Comparison of ENCODE assay signal across 9 cellular contexts in the genomic region with DNA sequence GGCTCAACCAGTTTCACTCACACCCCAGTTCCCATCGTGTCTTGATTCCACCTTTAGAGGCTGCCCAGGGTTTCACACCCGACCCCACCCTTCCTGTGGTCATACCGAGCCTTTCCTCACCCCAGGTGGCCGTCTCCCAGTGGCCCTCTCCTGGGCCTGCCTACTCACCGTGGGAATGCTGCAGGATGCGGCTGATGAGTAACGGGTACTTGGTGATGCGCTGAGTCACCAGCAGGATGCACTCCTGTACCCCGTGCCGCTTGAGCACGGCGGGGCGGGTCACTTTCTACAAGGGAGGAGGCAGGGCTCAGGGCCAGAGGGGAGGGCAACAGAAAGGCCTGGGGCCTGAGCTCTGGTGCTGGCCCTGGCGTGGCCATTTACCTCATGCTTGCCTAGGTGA. TPM values are rescaled to one million over a fixed set of nuclear protein-coding genes. Genes with fewer than 3 reads are reported as not detected.
DNase-seq lines count a peak whose midpoint lies in the region; ATAC-seq, FAIRE-seq and TF ChIP-seq lines count a peak whose summit lies in the region.
"Had no signal": no experiment of that assay in that cellular context is flagged by ENCODE, and none has a peak within 500 bp of the region (broad histone marks: within the 10 kb centered on the region; RNA-seq: fewer than 3 reads in every experiment).

No MANE protein-coding gene starts in this region.

- H2AFZ ChIP-seq in K562 (ENCODE audit: low read depth, low read length) = no peak overlapping the region

- DNase-seq in CD14-positive monocyte (ENCODE audit: low spot score) (peak; percentile 96), HT1080 (ENCODE audit: low read depth) (peak; percentile 99), K562 (ENCODE audit: extremely low read depth in 1 of 4, low spot score in 3 of 4) (peak in 1 of 4 experiments; percentile 48), kidney epithelial cell (ENCODE audit: low read depth) (peak; percentile 98), upper lobe of right lung (no peak), NCI-H345 treated with DMSO at 0.1 percent for 48 hours (lab: John Stamatoyannopoulos, UW; ENCODE audit: unreplicated experiment) (no peak), activated gamma-delta T cell treated with Interleukin-2 at 50 U/mL for 16 hours (no peak)

- no peak overlapping the region for H3K9ac ChIP-seq in K562 (ENCODE audit: insufficient read depth in 1 of 2, low read depth in 2 of 2, low read length in 2 of 2)

- no peak for TF ChIP-seq EP300 in K562 (IDR thresholded peaks at IDR 0.05; ENCODE audit: low read length)

- peak in 1 of 2 experiments; percentile 21; a peak in 1 of 4 replicates for TF ChIP-seq RAD21 in K562 (CRISPR knock-in tag; conservative IDR thresholded peaks at IDR 0.05 in 1 of 2, IDR thresholded peaks at IDR 0.05 in 1 of 2)

- ATAC-seq in K562 = peak; percentile 14; the same call in 2 of the 3 replicates
- ATAC-seq in upper lobe of right lung = peak; percentile 81
- no peak for ATAC-seq in HG03139 (IDR thresholded peaks at IDR 0.05; ENCODE audit: unreplicated experiment)

- peak overlapping the region in 1 of 2 donors; percentile 49 for H3K4me3 Mint-ChIP-seq in CD14-positive monocyte

- peaks cover 3 to 28% of the 10 kb centered on the region in 2 experiments; a peak in 4 of 5 replicates for H3K4me1 ChIP-seq in K562 (replicated peaks in 1 of 2; ENCODE audit: control insufficient read depth in 2 of 2, insufficient read depth in 2 of 2, low read length in 2 of 2)
- H3K4me1 ChIP-seq in upper lobe of right lung = peaks cover 12% of the 10 kb centered on the region

- H3K27me3 ChIP-seq in K562 (ENCODE audit: control insufficient read depth in 2 of 2, insufficient read depth in 2 of 2, low read length in 2 of 2) (no peaks in the 10 kb centered on the region), kidney epithelial cell (ENCODE audit: control insufficient read depth, insufficient read depth, low read length) (no peaks in the 10 kb centered on the region), upper lobe of right lung (no peaks in the 10 kb centered on the region)

- H3K4me3 ChIP-seq in K562 (no peak overlapping the region), kidney epithelial cell (ENCODE audit: low read depth, low read length) (no peak overlapping the region), upper lobe of right lung (no peak overlapping the region)

- POLR2A ChIA-PET in K562 (lab: Yijun Ruan, JAX) = interaction anchor here (0.6 to 5.6 kb wide), 4 partner anchors 14 to 74 kb away, joined by 3 to 26 read pairs (median 5); no protein-coding TSS in a partner anchor

- no peaks in the 10 kb centered on the region for H3K9me1 ChIP-seq in K562 (ENCODE audit: control insufficient read depth, insufficient read depth, low read length)

- peaks cover 11% of the 10 kb centered on the region; the same call in 1 of the 2 replicates for H4K20me1 ChIP-seq in K562 (replicated peaks; ENCODE audit: control insufficient read depth, insufficient read depth, low read length)

- TF ChIP-seq POLR2A in K562 (conservative IDR thresholded peaks at IDR 0.05) = no peak

- TF ChIP-seq CTCF in CD14-positive monocyte (IDR thresholded peaks at IDR 0.05) (no peak), K562 (IDR thresholded peaks at IDR 0.05 in 2 of 3, conservative IDR thresholded peaks at IDR 0.05 in 1 of 3; ENCODE audit: insufficient read depth in 2 of 3, low read depth in 1 of 3, low read length in 3 of 3) (peak in 1 of 3 experiments; percentile 17; a peak in 1 of 6 replicates), kidney epithelial cell (IDR thresholded peaks at IDR 0.05; ENCODE audit: insufficient read depth, low read length, poor library complexity, severe bottlenecking) (peak; percentile 50), upper lobe of right lung (IDR thresholded peaks at IDR 0.05) (peak; percentile 33)

- BruUV-seq in K562 (replicated peaks; lab: Mats Ljungman, UMichigan) = no TSS peak

- no peak for FAIRE-seq in K562 (lab: Jason Lieb, UNC)

- H3K27ac Mint-ChIP-seq in CD14-positive monocyte = peak overlapping the region; percentile 93 to 99 (median 97)

- peaks cover 85 to 97% of the 10 kb centered on the region in 2 donors for H3K36me3 Mint-ChIP-seq in CD14-positive monocyte

- H3K4me1 Mint-ChIP-seq in CD14-positive monocyte = peaks cover 46% of the 10 kb centered on the region

- H3K27ac ChIP-seq in K562 (ENCODE audit: extremely low read depth, low read depth, low read length) (no peak overlapping the region; the same call in 2 of the 3 replicates), upper lobe of right lung (peak overlapping the region; percentile 68)

- H3K36me3 ChIP-seq in K562 (ENCODE audit: control insufficient read depth, insufficient read depth, low read length) = peaks cover 90% of the 10 kb centered on the region; the same call in 2 of the 3 replicates
- H3K36me3 ChIP-seq in kidney epithelial cell (ENCODE audit: control insufficient read depth, insufficient read depth, low read length) = peaks cover 5% of the 10 kb centered on the region
- peaks cover 99% of the 10 kb centered on the region for H3K36me3 ChIP-seq in upper lobe of right lung

- CTCF ChIA-PET in K562 (lab: Yijun Ruan, JAX; ENCODE audit: low intra/inter-chr PET ratio) = interaction anchor here (2.0 kb wide), 1 partner anchor 105 kb away, joined by 5 read pairs; no protein-coding TSS in a partner anchor

- H3K9me3 Mint-ChIP-seq in CD14-positive monocyte = no peaks in the 10 kb centered on the region

- H3K79me2 ChIP-seq in K562 (ENCODE audit: control insufficient read depth, insufficient read depth, low read length) = peaks cover 10% of the 10 kb centered on the region; the same call in 2 of the 3 replicates

- H3K9me3 ChIP-seq in K562 (replicated peaks; ENCODE audit: control insufficient read depth, insufficient read depth, low read depth, low read length) (no peaks in the 10 kb centered on the region), upper lobe of right lung (no peaks in the 10 kb centered on the region)

- H3K27me3 Mint-ChIP-seq in CD14-positive monocyte (ENCODE audit: low read depth in 3 of 3) = no peaks in the 10 kb centered on the region

- H3K4me2 ChIP-seq in K562 (ENCODE audit: insufficient read depth, low read length) = no peak overlapping the region

- intact Hi-C loops in CD14-positive monocyte (cut with micrococcal nuclease) (loop anchor here (2.0 kb wide), 3 partner anchors 15 to 29 kb away; no protein-coding TSS in a partner anchor), K562 (cut with micrococcal nuclease) (no loop called here), upper lobe of right lung (cut with DNase I) (no loop called here)

- 67% methylated on average over 14 of the region's 14 CpGs for WGBS in K562 (ENCODE audit: insufficient coverage, low coverage, missing lambda C conversion rate)

- in situ Hi-C loops in K562 (cut with MboI) = no loop called here

RNA-seq across cellular contexts. Expression of gene ARHGEF2, which starts 16.4 kb away (rescaled TPM):
- polyA plus RNA-seq in CD14-positive monocyte = 10 to 100 TPM; 15.4 to 18.6 TPM
- 91.6 and 96.6 TPM in 2 replicates for total RNA-seq in HT1080 (2014; rRNA removed; shearing (Covaris generic))
- 131 and 142 TPM in 2 replicates for polyA plus RNA-seq in HT1080 (2015; cell fraction: cytosol; rRNA removed)
- polyA plus RNA-seq in HT1080 (2015; cell fraction: nucleus; rRNA removed) = 389 and 412 TPM in 2 replicates
- total RNA-seq in K562 (2011; cell fraction: chromatin; rRNA removed; ENCODE audit: low replicate concordance) = 175 and 365 TPM in 2 replicates
- total RNA-seq in K562 (2011; cell fraction: nucleolus; rRNA removed) = 135 and 163 TPM in 2 replicates
- 142 and 179 TPM in 2 replicates for total RNA-seq in K562 (2011; cell fraction: nucleoplasm; rRNA removed)
- 113 and 119 TPM in 2 replicates for total RNA-seq in K562 (2014; rRNA removed)
- 59.1 and 66.7 TPM in 2 replicates for total RNA-seq in K562 (2014; rRNA removed; fragmentation: Illumina TruSeq; extraction: Trizol)
- 62.2 and 63.9 TPM in 2 replicates for total RNA-seq in K562 (2015; rRNA removed; fragmentation: Illumina TruSeq; extraction: Trizol)
- 147 and 162 TPM in 2 replicates for total RNA-seq in K562 (2021)
- polyA plus RNA-seq in K562 (2011; rRNA removed) = 52.8 and 100 TPM in 2 replicates
- polyA plus RNA-seq in K562 (2011; cell fraction: cytosol; rRNA removed) = 40.6 and 45.1 TPM in 2 replicates
- 202 and 207 TPM in 2 replicates for polyA plus RNA-seq in K562 (2011; cell fraction: nucleus; rRNA removed)
- polyA plus RNA-seq in K562 (2012) = 106 and 239 TPM in 2 replicates
- 121 and 136 TPM in 2 replicates for polyA plus RNA-seq in K562 (2014; fragmentation: Illumina TruSeq; extraction: Trizol)
- 1 to 10 TPM; 7.1 to 8.9 TPM for polyA plus RNA-seq in K562 (2014; fragmentation: Nextera tagmentation; extraction: Ambion mirVana)
- 79.1 and 95.7 TPM in 2 replicates for polyA plus RNA-seq in K562 (2014; rRNA removed)
- 70.3 and 101 TPM in 2 replicates for polyA minus RNA-seq in K562 (2011; rRNA and poly(A)+ RNA removed)
- polyA minus RNA-seq in K562 (2011; cell fraction: cytosol; rRNA and poly(A)+ RNA removed) = 51.2 and 55.2 TPM in 2 replicates
- polyA minus RNA-seq in K562 (2011; cell fraction: nucleus; rRNA and poly(A)+ RNA removed) = 72.3 and 98.7 TPM in 2 replicates
- total RNA-seq in kidney epithelial cell = 197 and 230 TPM in 2 replicates
- 220 TPM for total RNA-seq in upper lobe of right lung

RNA-seq across cellular contexts. Expression of gene RXFP4, which starts 20.5 kb away (rescaled TPM):
- polyA plus RNA-seq in CD14-positive monocyte (not detected), K562 (2011; rRNA removed) (not detected in 2 replicates), K562 (2014; fragmentation: Illumina TruSeq; extraction: Trizol) (not detected in 2 replicates), K562 (2014; fragmentation: Nextera tagmentation; extraction: Ambion mirVana) (not detected), K562 (2014; rRNA removed) (not detected in 2 replicates)
- total RNA-seq in HT1080 (2014; rRNA removed; shearing (Covaris generic)) = 0.55 TPM in 1 of 2 replicates, not detected in the other
- 0.12 TPM in 1 of 2 replicates, not detected in the other for polyA plus RNA-seq in HT1080 (2015; cell fraction: cytosol; rRNA removed)
- 0.10 TPM in 1 of 2 replicates, not detected in the other for polyA plus RNA-seq in HT1080 (2015; cell fraction: nucleus; rRNA removed)
- total RNA-seq in K562 (2011; cell fraction: chromatin; rRNA removed; ENCODE audit: low replicate concordance) = 0.42 TPM in 1 of 2 replicates, not detected in the other
- total RNA-seq in K562 (2011; cell fraction: nucleolus; rRNA removed) = not detected in 2 replicates
- total RNA-seq in K562 (2011; cell fraction: nucleoplasm; rRNA removed) = 0.29 TPM in 1 of 2 replicates, not detected in the other
- total RNA-seq in K562 (2014; rRNA removed) (0.64 TPM in 1 of 2 replicates, not detected in the other), K562 (2014; rRNA removed; fragmentation: Illumina TruSeq; extraction: Trizol) (not detected in 2 replicates), K562 (2015; rRNA removed; fragmentation: Illumina TruSeq; extraction: Trizol) (not detected in 2 replicates), K562 (2021) (not detected in 2 replicates), kidney epithelial cell (not detected in 2 replicates), upper lobe of right lung (not detected)
- not detected in 2 replicates for polyA plus RNA-seq in K562 (2011; cell fraction: cytosol; rRNA removed)
- not detected in 2 replicates for polyA plus RNA-seq in K562 (2011; cell fraction: nucleus; rRNA removed)
- polyA plus RNA-seq in K562 (2012) = not detected in 2 replicates
- not detected in 2 replicates for polyA minus RNA-seq in K562 (2011; rRNA and poly(A)+ RNA removed)
- not detected in 2 replicates for polyA minus RNA-seq in K562 (2011; cell fraction: cytosol; rRNA and poly(A)+ RNA removed)
- not detected in 2 replicates for polyA minus RNA-seq in K562 (2011; cell fraction: nucleus; rRNA and poly(A)+ RNA removed)
- total RNA-seq: mononuclear cell had no signal

RNA-seq across cellular contexts. Expression of gene KHDC4, which starts 27.7 kb away (rescaled TPM):
- 1 to 10 TPM; 3.4 to 3.5 TPM for polyA plus RNA-seq in CD14-positive monocyte
- 31.2 and 36.2 TPM in 2 replicates for total RNA-seq in HT1080 (2014; rRNA removed; shearing (Covaris generic))
- polyA plus RNA-seq in HT1080 (2015; cell fraction: cytosol; rRNA removed) = 32.6 and 33.2 TPM in 2 replicates
- polyA plus RNA-seq in HT1080 (2015; cell fraction: nucleus; rRNA removed) = 267 and 335 TPM in 2 replicates
- 514 and 559 TPM in 2 replicates for total RNA-seq in K562 (2011; cell fraction: chromatin; rRNA removed; ENCODE audit: low replicate concordance)
- total RNA-seq in K562 (2011; cell fraction: nucleolus; rRNA removed) = 287 and 289 TPM in 2 replicates
- 287 and 343 TPM in 2 replicates for total RNA-seq in K562 (2011; cell fraction: nucleoplasm; rRNA removed)
- total RNA-seq in K562 (2014; rRNA removed) = 65.6 and 72.9 TPM in 2 replicates
- 65.2 and 75.1 TPM in 2 replicates for total RNA-seq in K562 (2014; rRNA removed; fragmentation: Illumina TruSeq; extraction: Trizol)
- 75.3 and 77.3 TPM in 2 replicates for total RNA-seq in K562 (2015; rRNA removed; fragmentation: Illumina TruSeq; extraction: Trizol)
- 62.9 and 64.9 TPM in 2 replicates for total RNA-seq in K562 (2021)
- polyA plus RNA-seq in K562 (2011; rRNA removed) = 185 and 202 TPM in 2 replicates
- polyA plus RNA-seq in K562 (2011; cell fraction: cytosol; rRNA removed) = 110 and 164 TPM in 2 replicates
- polyA plus RNA-seq in K562 (2011; cell fraction: nucleus; rRNA removed) = 419 and 448 TPM in 2 replicates
- 38.0 and 62.2 TPM in 2 replicates for polyA plus RNA-seq in K562 (2012)
- 61.5 and 78.8 TPM in 2 replicates for polyA plus RNA-seq in K562 (2014; fragmentation: Illumina TruSeq; extraction: Trizol)
- 10 to 100 TPM; 12.1 to 14.4 TPM for polyA plus RNA-seq in K562 (2014; fragmentation: Nextera tagmentation; extraction: Ambion mirVana)
- polyA plus RNA-seq in K562 (2014; rRNA removed) = 127 and 132 TPM in 2 replicates
- polyA minus RNA-seq in K562 (2011; rRNA and poly(A)+ RNA removed) = 193 and 248 TPM in 2 replicates
- 69.5 and 86.4 TPM in 2 replicates for polyA minus RNA-seq in K562 (2011; cell fraction: cytosol; rRNA and poly(A)+ RNA removed)
- 101 and 173 TPM in 2 replicates for polyA minus RNA-seq in K562 (2011; cell fraction: nucleus; rRNA and poly(A)+ RNA removed)
- total RNA-seq in kidney epithelial cell = 31.5 and 32.2 TPM in 2 replicates
- total RNA-seq in upper lobe of right lung = 40.1 TPM

RNA-seq across cellular contexts. Expression of gene RIT1, which starts 50.8 kb away (rescaled TPM):
- polyA plus RNA-seq in CD14-positive monocyte (10 to 100 TPM; 57.2 to 69.6 TPM), K562 (2011; rRNA removed) (41.7 and 57.6 TPM in 2 replicates), K562 (2014; fragmentation: Illumina TruSeq; extraction: Trizol) (20.8 and 21.2 TPM in 2 replicates), K562 (2014; fragmentation: Nextera tagmentation; extraction: Ambion mirVana) (10 to 100 TPM; 53.7 to 57.1 TPM), K562 (2014; rRNA removed) (19.3 and 20.4 TPM in 2 replicates)
- total RNA-seq in HT1080 (2014; rRNA removed; shearing (Covaris generic)) = 9.1 and 10.1 TPM in 2 replicates
- polyA plus RNA-seq in HT1080 (2015; cell fraction: cytosol; rRNA removed) = 7.3 and 10.8 TPM in 2 replicates
- polyA plus RNA-seq in HT1080 (2015; cell fraction: nucleus; rRNA removed) = 14.0 and 20.3 TPM in 2 replicates
- total RNA-seq in K562 (2011; cell fraction: chromatin; rRNA removed; ENCODE audit: low replicate concordance) = 32.5 and 66.4 TPM in 2 replicates
- 13.3 and 18.2 TPM in 2 replicates for total RNA-seq in K562 (2011; cell fraction: nucleolus; rRNA removed)
- total RNA-seq in K562 (2011; cell fraction: nucleoplasm; rRNA removed) = 42.4 and 55.2 TPM in 2 replicates
- total RNA-seq in K562 (2014; rRNA removed) (13.5 and 15.8 TPM in 2 replicates), K562 (2014; rRNA removed; fragmentation: Illumina TruSeq; extraction: Trizol) (24.9 and 28.8 TPM in 2 replicates), K562 (2015; rRNA removed; fragmentation: Illumina TruSeq; extraction: Trizol) (18.7 and 20.0 TPM in 2 replicates), K562 (2021) (22.9 and 23.1 TPM in 2 replicates), kidney epithelial cell (34.8 and 38.8 TPM in 2 replicates), upper lobe of right lung (49.9 TPM)
- 28.1 and 47.4 TPM in 2 replicates for polyA plus RNA-seq in K562 (2011; cell fraction: cytosol; rRNA removed)
- polyA plus RNA-seq in K562 (2011; cell fraction: nucleus; rRNA removed) = 18.1 and 27.5 TPM in 2 replicates
- polyA plus RNA-seq in K562 (2012) = 18.3 and 23.8 TPM in 2 replicates
- 56.7 and 64.0 TPM in 2 replicates for polyA minus RNA-seq in K562 (2011; rRNA and poly(A)+ RNA removed)
- 13.1 and 20.2 TPM in 2 replicates for polyA minus RNA-seq in K562 (2011; cell fraction: cytosol; rRNA and poly(A)+ RNA removed)
- 6.7 and 13.2 TPM in 2 replicates for polyA minus RNA-seq in K562 (2011; cell fraction: nucleus; rRNA and poly(A)+ RNA removed)

RNA-seq across cellular contexts. Expression of gene SSR2, which starts 58.8 kb away (rescaled TPM):
- 100 to 1,000 TPM; 374 to 414 TPM for polyA plus RNA-seq in CD14-positive monocyte
- 582 and 611 TPM in 2 replicates for total RNA-seq in HT1080 (2014; rRNA removed; shearing (Covaris generic))
- polyA plus RNA-seq in HT1080 (2015; cell fraction: cytosol; rRNA removed) = 568 and 615 TPM in 2 replicates
- polyA plus RNA-seq in HT1080 (2015; cell fraction: nucleus; rRNA removed) = 466 and 506 TPM in 2 replicates
- total RNA-seq in K562 (2011; cell fraction: chromatin; rRNA removed; ENCODE audit: low replicate concordance) = 135 and 263 TPM in 2 replicates
- total RNA-seq in K562 (2011; cell fraction: nucleolus; rRNA removed) = 381 and 406 TPM in 2 replicates
- total RNA-seq in K562 (2011; cell fraction: nucleoplasm; rRNA removed) = 336 and 340 TPM in 2 replicates
- total RNA-seq in K562 (2014; rRNA removed) = 161 and 196 TPM in 2 replicates
- 211 and 214 TPM in 2 replicates for total RNA-seq in K562 (2014; rRNA removed; fragmentation: Illumina TruSeq; extraction: Trizol)
- 228 TPM in 2 replicates for total RNA-seq in K562 (2015; rRNA removed; fragmentation: Illumina TruSeq; extraction: Trizol)
- 167 and 183 TPM in 2 replicates for total RNA-seq in K562 (2021)
- 411 and 494 TPM in 2 replicates for polyA plus RNA-seq in K562 (2011; rRNA removed)
- polyA plus RNA-seq in K562 (2011; cell fraction: cytosol; rRNA removed) = 526 and 973 TPM in 2 replicates
- 138 and 218 TPM in 2 replicates for polyA plus RNA-seq in K562 (2011; cell fraction: nucleus; rRNA removed)
- polyA plus RNA-seq in K562 (2012) = 186 and 526 TPM in 2 replicates
- 350 and 402 TPM in 2 replicates for polyA plus RNA-seq in K562 (2014; fragmentation: Illumina TruSeq; extraction: Trizol)
- polyA plus RNA-seq in K562 (2014; fragmentation: Nextera tagmentation; extraction: Ambion mirVana) = 100 to 1,000 TPM; 370 to 392 TPM
- polyA plus RNA-seq in K562 (2014; rRNA removed) = 240 and 277 TPM in 2 replicates
- 232 and 241 TPM in 2 replicates for polyA minus RNA-seq in K562 (2011; rRNA and poly(A)+ RNA removed)
- 105 and 113 TPM in 2 replicates for polyA minus RNA-seq in K562 (2011; cell fraction: cytosol; rRNA and poly(A)+ RNA removed)
- polyA minus RNA-seq in K562 (2011; cell fraction: nucleus; rRNA and poly(A)+ RNA removed) = 23.0 and 51.5 TPM in 2 replicates
- 348 and 428 TPM in 2 replicates for total RNA-seq in kidney epithelial cell
- 231 TPM for total RNA-seq in upper lobe of right lung

Comparison
In these comparisons a context has a peak if more than half of its experiments do, and no peak if none do; other contexts are left out.
1. DNase-seq: peak in CD14-positive monocyte (single experiment), HT1080 (single experiment) and kidney epithelial cell (single experiment); none in upper lobe of right lung (single experiment), NCI-H345 treated with DMSO at 0.1 percent for 48 hours (single experiment) and activated gamma-delta T cell treated with Interleukin-2 at 50 U/mL for 16 hours (single experiment).
2. intact Hi-C loops: an anchor here in CD14-positive monocyte (2.0 kb wide); none called in K562 and upper lobe of right lung.